Comparison of ENCODE assay signal across 13 cellular contexts in the genomic region with DNA sequence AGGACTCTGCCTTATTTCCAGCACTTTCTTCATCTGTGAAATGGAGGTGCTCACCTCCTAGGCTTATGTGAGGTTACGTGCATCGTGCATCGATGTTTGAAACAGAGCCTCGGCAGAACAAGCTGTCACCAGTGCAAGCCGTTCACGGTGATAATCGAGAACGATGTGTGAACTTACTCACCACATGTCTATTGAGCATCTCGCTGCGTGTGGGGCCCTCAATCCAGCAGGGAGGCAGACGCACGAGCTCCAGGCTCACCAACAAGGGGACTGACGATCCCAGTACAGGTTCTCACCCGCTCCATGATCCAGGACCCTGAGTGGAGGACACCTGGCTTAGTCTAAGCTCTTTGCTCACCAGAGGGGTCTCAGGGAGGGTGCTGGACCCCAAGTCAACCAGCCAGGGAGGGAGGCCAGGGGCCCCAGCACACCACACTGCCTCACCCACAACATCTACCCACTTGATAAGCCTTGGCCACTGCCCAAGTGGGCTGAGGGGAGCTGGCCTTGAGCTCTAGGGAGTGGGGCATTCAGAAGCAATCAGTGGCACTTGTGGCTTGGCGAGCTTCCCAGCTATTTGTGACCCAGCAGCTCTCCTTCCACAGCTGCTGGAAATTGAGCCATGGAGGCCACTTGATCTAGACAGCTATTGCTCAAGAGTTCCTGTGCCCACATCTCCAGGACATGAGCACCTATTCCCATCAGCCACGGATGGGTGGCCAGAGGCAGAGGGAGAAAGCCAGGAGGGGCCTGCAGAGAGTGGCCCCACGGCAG. TPM values are rescaled to one million over a fixed set of nuclear protein-coding genes. Genes with fewer than 3 reads are reported as not detected.
DNase-seq lines count a peak whose midpoint lies in the region; ATAC-seq, FAIRE-seq and TF ChIP-seq lines count a peak whose summit lies in the region.
"Had no signal": no experiment of that assay in that cellular context is flagged by ENCODE, and none has a peak within 500 bp of the region (broad histone marks: within the 10 kb centered on the region; RNA-seq: fewer than 3 reads in every experiment).

No MANE protein-coding gene starts in this region.

- intact Hi-C loops in naive thymus-derived CD4-positive, alpha-beta T cell (cut with micrococcal nuclease) = no loop called here
- intact Hi-C loops in uterus (cut with DNase I; ENCODE audit: low total_unique reads) = no loop called here

- H3K9me3 ChIP-seq in naive thymus-derived CD4-positive, alpha-beta T cell (ENCODE audit: control insufficient read depth in 2 of 3, low read length in 3 of 3) = no peaks in the 10 kb centered on the region
- H3K9me3 ChIP-seq in uterus = no peaks in the 10 kb centered on the region

- no peak overlapping the region for H3K4me3 Mint-ChIP-seq in naive thymus-derived CD4-positive, alpha-beta T cell
- H3K4me3 Mint-ChIP-seq: activated CD4-positive, alpha-beta T cell treated with anti-CD3 and anti-CD28 coated beads for 36 hours; activated naive CD4-positive, alpha-beta T cell treated with anti-CD3 and anti-CD28 coated beads for 36 hours had no signal

- H3K27me3 Mint-ChIP-seq in naive thymus-derived CD4-positive, alpha-beta T cell = peaks cover 0 to 16% (median 12%) of the 10 kb centered on the region in 5 donors

- TF ChIP-seq POLR2A in GM12892 (IDR thresholded peaks at IDR 0.05; ENCODE audit: low read depth, low read length) (no peak), uterus (IDR thresholded peaks at IDR 0.05) (no peak)

- no peak overlapping the region for H3K27ac Mint-ChIP-seq in naive thymus-derived CD4-positive, alpha-beta T cell
- H3K27ac Mint-ChIP-seq: activated CD4-positive, alpha-beta T cell treated with anti-CD3 and anti-CD28 coated beads for 36 hours; activated naive CD4-positive, alpha-beta T cell treated with anti-CD3 and anti-CD28 coated beads for 36 hours had no signal

- no peak for TF ChIP-seq CTCF in uterus (IDR thresholded peaks at IDR 0.05)

- H3K4me3 ChIP-seq in naive thymus-derived CD4-positive, alpha-beta T cell (ENCODE audit: low read length) = no peak overlapping the region
- H3K4me3 ChIP-seq in uterus = no peak overlapping the region

- H3K27ac ChIP-seq in naive thymus-derived CD4-positive, alpha-beta T cell (ENCODE audit: low read depth, low read length) = no peak overlapping the region
- no peak overlapping the region for H3K27ac ChIP-seq in uterus

- H3K9me3 Mint-ChIP-seq in naive thymus-derived CD4-positive, alpha-beta T cell = no peaks in the 10 kb centered on the region
- H3K9me3 Mint-ChIP-seq: activated naive CD4-positive, alpha-beta T cell treated with anti-CD3 and anti-CD28 coated beads for 36 hours had no signal

- CTCF ChIA-PET in naive thymus-derived CD4-positive, alpha-beta T cell (lab: Charles Lee) = no interaction called here

- no peaks in the 10 kb centered on the region for H3K36me3 Mint-ChIP-seq in naive thymus-derived CD4-positive, alpha-beta T cell

- POLR2A ChIA-PET in naive thymus-derived CD4-positive, alpha-beta T cell (lab: Charles Lee) = no interaction called here

- FAIRE-seq in GM12892 (lab: Jason Lieb, UNC) = no peak
- FAIRE-seq: D721Med had no signal

- no peaks in the 10 kb centered on the region for H3K36me3 ChIP-seq in naive thymus-derived CD4-positive, alpha-beta T cell (ENCODE audit: control insufficient read depth in 2 of 3, insufficient read depth in 3 of 3, low read length in 3 of 3)
- no peaks in the 10 kb centered on the region for H3K36me3 ChIP-seq in uterus

- no peaks in the 10 kb centered on the region for H3K27me3 ChIP-seq in naive thymus-derived CD4-positive, alpha-beta T cell (ENCODE audit: control insufficient read depth in 2 of 2, insufficient read depth in 2 of 2, low read length in 2 of 2)
- no peaks in the 10 kb centered on the region for H3K27me3 ChIP-seq in uterus

- H3K4me1 Mint-ChIP-seq in naive thymus-derived CD4-positive, alpha-beta T cell = no peaks in the 10 kb centered on the region
- H3K4me1 Mint-ChIP-seq: activated CD4-positive, alpha-beta T cell treated with anti-CD3 and anti-CD28 coated beads for 36 hours had no signal

- no peaks in the 10 kb centered on the region for H3K4me1 ChIP-seq in naive thymus-derived CD4-positive, alpha-beta T cell (ENCODE audit: control insufficient read depth in 2 of 2, insufficient read depth in 2 of 2, low read length in 2 of 2)
- H3K4me1 ChIP-seq in uterus = no peaks in the 10 kb centered on the region

- no peak for ATAC-seq in naive thymus-derived CD4-positive, alpha-beta T cell
- ATAC-seq: activated CD4-positive, alpha-beta T cell treated with anti-CD3 and anti-CD28 coated beads for 36 hours had no signal

- DNase-seq in Daoy (ENCODE audit: low read depth) (peak; percentile 63), NCI-H128 (lab: John Stamatoyannopoulos, UW; ENCODE audit: unreplicated experiment) (peak; percentile 9), astrocyte of the hippocampus (ENCODE audit: low read depth, low spot score) (peak; percentile 68), renal cortical epithelial cell (ENCODE audit: low read depth) (peak; percentile 55), GM12892 (ENCODE audit: insufficient read length) (no peak), uterus (no peak), NAMALWA (ENCODE audit: low spot score) (no peak)
- no peak for DNase-seq in naive thymus-derived CD4-positive, alpha-beta T cell
- DNase-seq: activated CD4-positive, alpha-beta T cell treated with anti-CD3 and anti-CD28 coated beads for 36 hours; activated naive CD4-positive, alpha-beta T cell treated with anti-CD3 and anti-CD28 coated beads for 36 hours; mesendoderm; NCI-H446 treated with DMSO at 0.1 percent for 48 hours had no signal

RNA-seq across cellular contexts. Expression of gene SLC6A1, which starts 34.4 kb away (rescaled TPM):
- total RNA-seq in Daoy (2014; rRNA removed; shearing (Covaris generic)) = 0.11 TPM in 1 of 2 replicates, not detected in the other
- total RNA-seq in renal cortical epithelial cell (not detected in 2 replicates), uterus (1 to 10 TPM in 2 of 4 donors, under 1 TPM in 2; under 0.01 to 5.0 (median 1.6) TPM)
- total RNA-seq in naive thymus-derived CD4-positive, alpha-beta T cell = not detected
- not detected for polyA plus RNA-seq in naive thymus-derived CD4-positive, alpha-beta T cell
- polyA plus RNA-seq in GM12892 (2012; ENCODE audit: missing spikeins) = not detected
- total RNA-seq: activated CD4-positive, alpha-beta T cell treated with anti-CD3 and anti-CD28 coated beads for 36 hours; activated naive CD4-positive, alpha-beta T cell treated with anti-CD3 and anti-CD28 coated beads for 36 hours had no signal

Comparison
In these comparisons a context has a peak if more than half of its experiments do, and no peak if none do; other contexts are left out.
1. DNase-seq: peak in Daoy (single experiment), NCI-H128 (single experiment), astrocyte of the hippocampus (single experiment) and renal cortical epithelial cell (single experiment); none in naive thymus-derived CD4-positive, alpha-beta T cell (0 of 9), GM12892 (single experiment), uterus (0 of 2) and NAMALWA (single experiment).